Comparison of ENCODE assay signal across 1 cellular context in genomic region chr5:179661647-179662046, GRCh38.
TF ChIP-seq lines count a peak whose summit lies in the region.

No MANE protein-coding gene starts in this region.

TF ChIP-seq in HepG2, 621 proteins besides CTCF, POLR2A, EP300 and RAD21 (continued from another document):
- TF ChIP-seq HNF4A (CRISPR knock-in tag; IDR thresholded peaks at IDR 0.05) (peak; percentile 33; the same call in 1 of the 2 replicates), ZMYM3 (CRISPR knock-in tag; IDR thresholded peaks at IDR 0.05) (peak; percentile 11; the same call in 1 of the 2 replicates)
